ENCODE assay signal across 21 cellular contexts in the genomic region with DNA sequence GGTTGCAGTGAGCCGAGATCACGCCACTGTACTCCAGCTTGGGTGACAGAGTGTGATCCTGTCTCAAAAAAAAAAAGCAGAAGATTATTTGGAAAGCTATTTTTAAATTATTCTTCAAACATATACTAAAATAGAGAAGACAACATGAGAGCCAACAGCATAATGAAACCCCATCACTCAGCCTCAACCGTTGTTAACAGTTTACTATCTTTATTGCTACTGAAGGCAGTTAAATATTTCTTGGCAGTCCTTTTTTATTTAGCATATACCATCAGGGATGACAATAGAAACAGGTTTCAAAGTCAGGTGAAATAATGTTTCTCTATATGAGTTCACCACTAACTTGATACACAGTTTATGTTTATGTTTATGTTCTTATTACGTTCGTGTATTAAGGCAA.
"Had no signal": no experiment of that assay in that cellular context is flagged by ENCODE, and none has a peak within 500 bp of the region (broad histone marks: within the 10 kb centered on the region; RNA-seq: fewer than 3 reads in every experiment).

No MANE protein-coding gene starts in this region.

- DNase-seq: activated CD4-positive, alpha-beta T cell treated with anti-CD3 and anti-CD28 coated beads for 1 hour; activated CD8-positive, alpha-beta memory T cell treated with anti-CD3 and anti-CD28 coated beads for 24 hours; activated CD8-positive, alpha-beta memory T cell treated with anti-CD3 and anti-CD28 coated beads, Interleukin-2, amount 50 U/mL, for 48 hours; activated gamma-delta T cell; activated T-cell treated with anti-CD3 and anti-CD28 coated beads, Interleukin-2, amount 50 U/mL, for 72 hours; cortex of kidney; effector CD4-positive, alpha-beta T cell; foreskin fibroblast; glutamatergic neuron; mesenchymal stem cell; nucleus accumbens; posterior cingulate gyrus; right cardiac atrium; stimulated activated naive CD8-positive, alpha-beta T cell treated with anti-CD3 and anti-CD28 coated beads, Interleukin-15, amount 100 ng/mL, for 72 hours; upper lobe of right lung had no signal

- H3K27ac Mint-ChIP-seq: activated naive CD4-positive, alpha-beta T cell treated with anti-CD3 and anti-CD28 coated beads, Interleukin-2, amount 50 U/mL, for 24 hours; activated T-cell treated with anti-CD3 and anti-CD28 coated beads, Interleukin-2, amount 50 U/mL, for 72 hours; natural killer cell treated with Interleukin-12 subunit alpha and Interleukin-12 subunit beta and Interleukin-15 and Interleukin-18, amount 100 ng/mL, for 72 hours; stimulated activated naive CD8-positive, alpha-beta T cell treated with anti-CD3 and anti-CD28 coated beads, Interleukin-15, amount 100 ng/mL, for 72 hours had no signal

- H3K4me3 Mint-ChIP-seq: activated naive CD4-positive, alpha-beta T cell treated with anti-CD3 and anti-CD28 coated beads, Interleukin-2, amount 50 U/mL, for 24 hours; activated T-cell treated with anti-CD3 and anti-CD28 coated beads, Interleukin-2, amount 50 U/mL, for 72 hours; natural killer cell treated with Interleukin-12 subunit alpha and Interleukin-12 subunit beta and Interleukin-15 and Interleukin-18, amount 100 ng/mL, for 72 hours; stimulated activated naive CD8-positive, alpha-beta T cell treated with anti-CD3 and anti-CD28 coated beads, Interleukin-15, amount 100 ng/mL, for 72 hours had no signal

- H3K27me3 Mint-ChIP-seq: activated naive CD4-positive, alpha-beta T cell treated with anti-CD3 and anti-CD28 coated beads, Interleukin-2, amount 50 U/mL, for 24 hours; stimulated activated naive CD8-positive, alpha-beta T cell treated with anti-CD3 and anti-CD28 coated beads, Interleukin-15, amount 100 ng/mL, for 72 hours had no signal

- H3K36me3 Mint-ChIP-seq: activated naive CD4-positive, alpha-beta T cell treated with anti-CD3 and anti-CD28 coated beads, Interleukin-2, amount 50 U/mL, for 24 hours; natural killer cell treated with Interleukin-12 subunit alpha and Interleukin-12 subunit beta and Interleukin-15 and Interleukin-18, amount 100 ng/mL, for 72 hours had no signal

- ATAC-seq: activated T-cell treated with anti-CD3 and anti-CD28 coated beads, Interleukin-2, amount 50 U/mL, for 72 hours; natural killer cell treated with Interleukin-12 subunit alpha and Interleukin-12 subunit beta and Interleukin-15 and Interleukin-18, amount 100 ng/mL, for 72 hours; right cardiac atrium; stimulated activated naive CD8-positive, alpha-beta T cell treated with anti-CD3 and anti-CD28 coated beads, Interleukin-15, amount 100 ng/mL, for 72 hours; upper lobe of right lung had no signal

- FAIRE-seq: keratinocyte had no signal

- H3K36me3 ChIP-seq: ascending aorta, suprapubic skin, upper lobe of right lung had no signal

- H3K9me3 Mint-ChIP-seq: activated naive CD4-positive, alpha-beta T cell treated with anti-CD3 and anti-CD28 coated beads, Interleukin-2, amount 50 U/mL, for 24 hours; activated T-cell treated with anti-CD3 and anti-CD28 coated beads, Interleukin-2, amount 50 U/mL, for 72 hours; natural killer cell treated with Interleukin-12 subunit alpha and Interleukin-12 subunit beta and Interleukin-15 and Interleukin-18, amount 100 ng/mL, for 72 hours; stimulated activated naive CD8-positive, alpha-beta T cell treated with anti-CD3 and anti-CD28 coated beads, Interleukin-15, amount 100 ng/mL, for 72 hours had no signal

- H3K4me3 ChIP-seq: ascending aorta, skin epidermis, suprapubic skin, upper lobe of right lung had no signal

- H3K27me3 ChIP-seq: ascending aorta, suprapubic skin, upper lobe of right lung had no signal

- H3K4me1 ChIP-seq: ascending aorta, upper lobe of right lung had no signal

- H3K9me3 ChIP-seq: ascending aorta, suprapubic skin, upper lobe of right lung had no signal

- H3K27ac ChIP-seq: ascending aorta, skin epidermis, suprapubic skin, upper lobe of right lung had no signal
